Comparison of ENCODE assay signal across 1 cellular context in genomic region chr22:41123151-41123550, GRCh38.
TF ChIP-seq lines count a peak whose summit lies in the region.

No MANE protein-coding gene starts in this region.

TF ChIP-seq in GM23338, 12 proteins besides CTCF, POLR2A, EP300 and RAD21:
- TF ChIP-seq EZH2phosphoT487 (IDR thresholded peaks at IDR 0.05; ENCODE audit: unreplicated experiment) (no peak), ZNF331 (CRISPR knock-in tag; IDR thresholded peaks at IDR 0.05; ENCODE audit: low read depth) (no peak), EZH2 (IDR thresholded peaks at IDR 0.05; ENCODE audit: low read depth, unreplicated experiment) (no peak), STAT1 (IDR thresholded peaks at IDR 0.05; ENCODE audit: unreplicated experiment) (no peak), CREB1 (CRISPR knock-in tag; IDR thresholded peaks at IDR 0.05; ENCODE audit: low read depth) (no peak), ZNF462 (CRISPR knock-in tag; IDR thresholded peaks at IDR 0.05) (no peak), ETS1 (IDR thresholded peaks at IDR 0.05) (no peak), NANOG (IDR thresholded peaks at IDR 0.05; ENCODE audit: borderline replicate concordance) (no peak), ZNF114 (CRISPR knock-in tag; IDR thresholded peaks at IDR 0.05) (no peak), POLR2AphosphoS5 (IDR thresholded peaks at IDR 0.05; ENCODE audit: low read depth) (no peak), REST (IDR thresholded peaks at IDR 0.05; ENCODE audit: unreplicated experiment) (no peak), JUNB (IDR thresholded peaks at IDR 0.05; ENCODE audit: unreplicated experiment) (no peak)
